ENCODE assay signal across 26 cellular contexts in genomic region chr17:38458521-38458920, GRCh38.
"Had no signal": no experiment of that assay in that cellular context is flagged by ENCODE, and none has a peak within 500 bp of the region (broad histone marks: within the 10 kb centered on the region; RNA-seq: fewer than 3 reads in every experiment).

No MANE protein-coding gene starts in this region.

- DNase-seq: activated B cell treated with CpG ODN at 0.5 μM for 24 hours; activated CD4-positive, alpha-beta T cell treated with anti-CD3 and anti-CD28 coated beads, Interleukin-2, amount 50 U/mL, for 1 hour; activated CD8-positive, alpha-beta T cell treated with anti-CD3 and anti-CD28 coated beads for 36 hours; activated naive CD4-positive, alpha-beta T cell; activated T-cell treated with anti-CD3 and anti-CD28 coated beads, Interleukin-2, amount 50 U/mL, for 72 hours; central memory CD4-positive, alpha-beta T cell; effector CD4-positive, alpha-beta T cell; esophagus squamous epithelium; foreskin melanocyte; heart right ventricle; kidney glomerular epithelial cell; left lung; mammary epithelial cell; naive B cell; occipital lobe; stimulated activated CD4-positive, alpha-beta T cell treated with anti-CD3 and anti-CD28 coated beads, Interleukin-2, amount 100 ng/mL, for 24 hours; stimulated activated naive B cell treated with anti-CD40 and anti-IgM and Interleukin-4, amounts not matched to agents 10 μg/mL and 1 μg/mL and 100 μg/mL, for 72 hours; stomach; T-helper 1 cell; testis; transverse colon had no signal

- H3K4me2 ChIP-seq: smooth muscle cell had no signal

- ATAC-seq: activated CD8-positive, alpha-beta T cell treated with anti-CD3 and anti-CD28 coated beads for 36 hours; activated naive CD4-positive, alpha-beta T cell treated with anti-CD3 and anti-CD28 coated beads, Interleukin-2, amount 50 U/mL, for 72 hours; activated T-cell treated with anti-CD3 and anti-CD28 coated beads, Interleukin-2, amount 50 U/mL, for 72 hours; heart right ventricle; left lung; stimulated activated naive B cell treated with anti-CD40 and anti-IgM and Interleukin-4, amounts not matched to agents 10 μg/mL and 1 μg/mL and 100 μg/mL, for 72 hours had no signal

- H3K27ac ChIP-seq: breast epithelium, epithelial cell of prostate, esophagus squamous epithelium, left lung, right atrium auricular region, stomach, testis, transverse colon had no signal

- H3K27me3 ChIP-seq: breast epithelium, esophagus squamous epithelium, right atrium auricular region, testis had no signal

- H3K9me3 ChIP-seq: breast epithelium, esophagus squamous epithelium, heart right ventricle, left lung, right atrium auricular region, stomach, testis, transverse colon had no signal

- H3K4me3 ChIP-seq: breast epithelium, esophagus squamous epithelium, heart right ventricle, left lung, right atrium auricular region, smooth muscle cell, stomach, testis, transverse colon had no signal

- H3K36me3 ChIP-seq: breast epithelium, transverse colon had no signal
